27 cellular contexts compared by ENCODE assay signal in genomic region chr9:101476576-101477208, GRCh38. TPM values are rescaled to one million over a fixed set of nuclear protein-coding genes. Genes with fewer than 3 reads are reported as not detected.
"Had no signal": no experiment of that assay in that cellular context is flagged by ENCODE, and none has a peak within 500 bp of the region (broad histone marks: within the 10 kb centered on the region; RNA-seq: fewer than 3 reads in every experiment).

No MANE protein-coding gene starts in this region.

- H3K4me3 Mint-ChIP-seq: activated CD8-positive, alpha-beta memory T cell treated with anti-CD3 and anti-CD28 coated beads, Interleukin-2, amount 10 ng/mL, durations not matched to agents 7 days and 5 days; activated naive CD4-positive, alpha-beta T cell treated with anti-CD3 and anti-CD28 coated beads, Interleukin-2, amount 50 U/mL, for 24 hours; activated naive CD8-positive, alpha-beta T cell treated with anti-CD3 and anti-CD28 coated beads, Interleukin-2, amount 50 U/mL, for 24 hours; activated T-cell treated with anti-CD3 and anti-CD28 coated beads, Interleukin-2, amount 50 U/mL, for 24 hours; activated T-helper 1 cell treated with anti-CD3 and anti-CD28 coated beads, Interleukin-12 subunit alpha, Interleukin-12 subunit beta, Interleukin-2, Interleukin-4 antibody, amounts not matched to agents 30 ng/mL and 10 ng/mL and 1 ng/mL, durations not matched to agents 14 hours and 24 hours and 36 hours had no signal

- H3K36me3 Mint-ChIP-seq: activated CD8-positive, alpha-beta memory T cell treated with anti-CD3 and anti-CD28 coated beads, Interleukin-2, amount 10 ng/mL, durations not matched to agents 7 days and 5 days; activated naive CD4-positive, alpha-beta T cell treated with anti-CD3 and anti-CD28 coated beads, Interleukin-2, amount 50 U/mL, for 24 hours had no signal

- H3K27me3 ChIP-seq: ascending aorta, SJCRH30 had no signal

- H3K4me1 Mint-ChIP-seq: activated CD8-positive, alpha-beta memory T cell treated with anti-CD3 and anti-CD28 coated beads, Interleukin-2, amount 10 ng/mL, durations not matched to agents 7 days and 5 days; activated naive CD4-positive, alpha-beta T cell treated with anti-CD3 and anti-CD28 coated beads, Interleukin-2, amount 50 U/mL, for 24 hours; activated naive CD8-positive, alpha-beta T cell treated with anti-CD3 and anti-CD28 coated beads, Interleukin-2, amount 50 U/mL, for 24 hours had no signal

- H3K9me3 Mint-ChIP-seq: activated naive CD4-positive, alpha-beta T cell treated with anti-CD3 and anti-CD28 coated beads, Interleukin-2, amount 50 U/mL, for 24 hours; activated naive CD8-positive, alpha-beta T cell treated with anti-CD3 and anti-CD28 coated beads, Interleukin-2, amount 50 U/mL, for 24 hours; activated T-cell treated with anti-CD3 and anti-CD28 coated beads, Interleukin-2, amount 50 U/mL, for 24 hours; activated T-helper 1 cell treated with anti-CD3 and anti-CD28 coated beads, Interleukin-12 subunit alpha, Interleukin-12 subunit beta, Interleukin-2, Interleukin-4 antibody, amounts not matched to agents 30 ng/mL and 10 ng/mL and 1 ng/mL, durations not matched to agents 14 hours and 24 hours and 36 hours had no signal

- H3K27ac Mint-ChIP-seq: activated CD8-positive, alpha-beta memory T cell treated with anti-CD3 and anti-CD28 coated beads, Interleukin-2, amount 10 ng/mL, durations not matched to agents 7 days and 5 days; activated naive CD4-positive, alpha-beta T cell treated with anti-CD3 and anti-CD28 coated beads, Interleukin-2, amount 50 U/mL, for 24 hours; activated naive CD8-positive, alpha-beta T cell treated with anti-CD3 and anti-CD28 coated beads, Interleukin-2, amount 50 U/mL, for 24 hours; activated T-cell treated with anti-CD3 and anti-CD28 coated beads, Interleukin-2, amount 50 U/mL, for 24 hours; activated T-helper 1 cell treated with anti-CD3 and anti-CD28 coated beads, Interleukin-12 subunit alpha, Interleukin-12 subunit beta, Interleukin-2, Interleukin-4 antibody, amounts not matched to agents 30 ng/mL and 10 ng/mL and 1 ng/mL, durations not matched to agents 14 hours and 24 hours and 36 hours had no signal

- H3K4me1 ChIP-seq: SJCRH30 had no signal

- H3K9me3 ChIP-seq: ascending aorta, SJCRH30, SK-N-SH had no signal

- H3K4me3 ChIP-seq: ascending aorta, SJCRH30 had no signal

- DNase-seq: activated CD4-positive, alpha-beta T cell treated with anti-CD3 and anti-CD28 coated beads for 48 hours; activated CD4-positive, alpha-beta T cell treated with anti-CD3 and anti-CD28 coated beads, Interleukin-2, amount 50 U/mL, for 48 hours; activated CD8-positive, alpha-beta memory T cell treated with anti-CD3 and anti-CD28 coated beads, Interleukin-2, amount 10 ng/mL, durations not matched to agents 7 days and 5 days; activated effector memory CD4-positive, alpha-beta T cell treated with Interleukin-2 at 50 U/mL for 16 hours; activated naive CD4-positive, alpha-beta T cell; activated naive CD8-positive, alpha-beta T cell treated with anti-CD3 and anti-CD28 coated beads, Interleukin-2, amount 50 U/mL, for 24 hours; activated T-cell treated with anti-CD3 and anti-CD28 coated beads, Interleukin-2, amount 50 U/mL, for 24 hours; amniotic stem cell; Kasumi-1; KBM-7; NCI-H1048; NCI-H1930; NCI-H2107; NCI-H226; NCI-H526; NCI-H774; NK-92 treated with Interleukin-12 subunit alpha and Interleukin-12 subunit beta, amount 100 ng/mL, for 24 hours; OCI-M1; RPMI8226; SJCRH30; SK-N-SH; SW 1271 had no signal

- H3K27ac ChIP-seq: ascending aorta, SJCRH30 had no signal

RNA-seq across cellular contexts. Expression of gene ALDOB, which starts 41.1 kb away (rescaled TPM):
- total RNA-seq: activated CD8-positive, alpha-beta memory T cell treated with anti-CD3 and anti-CD28 coated beads, Interleukin-2, amount 10 ng/mL, durations not matched to agents 7 days and 5 days; activated T-helper 1 cell treated with anti-CD3 and anti-CD28 coated beads, Interleukin-12 subunit alpha, Interleukin-12 subunit beta, Interleukin-2, Interleukin-4 antibody, amounts not matched to agents 30 ng/mL and 10 ng/mL and 1 ng/mL, durations not matched to agents 14 hours and 24 hours and 36 hours; NCI-H460; SJCRH30; T-helper 1 cell treated with Interleukin-12 subunit alpha and Interleukin-12 subunit beta and Interleukin-4 antibody, amounts not matched to agents 30 ng/mL and 1 ng/mL, for 36 hours had no signal
